Comparison of ENCODE assay signal across 20 cellular contexts in the genomic region with DNA sequence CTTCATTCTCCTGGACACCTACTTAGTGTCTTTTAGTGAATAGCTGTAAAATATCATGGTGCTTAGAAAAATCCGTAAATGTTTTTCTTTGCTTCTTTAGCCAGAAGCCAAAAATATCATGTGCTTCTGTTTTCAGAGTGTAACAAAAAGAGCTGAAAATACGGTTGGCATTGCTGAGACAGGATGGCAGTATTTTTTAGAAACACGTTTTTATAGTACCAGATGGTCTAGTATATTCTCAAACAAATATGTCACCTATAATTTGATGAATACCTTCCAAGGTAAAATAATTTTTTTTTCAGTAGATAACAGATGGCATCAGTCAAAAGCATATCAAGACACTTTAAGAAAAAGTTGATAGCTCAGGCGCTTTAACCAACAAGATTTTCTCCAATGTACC.
"Had no signal": no experiment of that assay in that cellular context is flagged by ENCODE, and none has a peak within 500 bp of the region (broad histone marks: within the 10 kb centered on the region; RNA-seq: fewer than 3 reads in every experiment).

No MANE protein-coding gene starts in this region.

- DNase-seq: activated CD4-positive, alpha-beta T cell treated with anti-CD3 and anti-CD28 coated beads, Interleukin-2, amount 50 U/mL, for 1 hour; activated CD4-positive, CD25-positive, alpha-beta regulatory T cell; activated CD8-positive, alpha-beta memory T cell treated with anti-CD3 and anti-CD28 coated beads, Interleukin-2, amount 50 U/mL, for 4 hours; activated CD8-positive, alpha-beta T cell treated with anti-CD3 and anti-CD28 coated beads for 36 hours; activated naive CD4-positive, alpha-beta T cell; activated naive CD8-positive, alpha-beta T cell treated with anti-CD3 and anti-CD28 coated beads, Interleukin-2, amount 50 U/mL, for 24 hours; activated T-cell treated with anti-CD3 and anti-CD28 coated beads, Interleukin-2, amount 50 U/mL, for 72 hours; amniotic stem cell; body of pancreas; central memory CD4-positive, alpha-beta T cell; MV-4-11; NCI-H1105; NCI-H146; NCI-H2029; NCI-H524 treated with DMSO at 0.1 percent for 48 hours; NCI-H774; OCI-M1; RPMI8226; SK-N-SH; T-helper 1 cell had no signal
